ENCODE assay signal across 16 cellular contexts in the genomic region with DNA sequence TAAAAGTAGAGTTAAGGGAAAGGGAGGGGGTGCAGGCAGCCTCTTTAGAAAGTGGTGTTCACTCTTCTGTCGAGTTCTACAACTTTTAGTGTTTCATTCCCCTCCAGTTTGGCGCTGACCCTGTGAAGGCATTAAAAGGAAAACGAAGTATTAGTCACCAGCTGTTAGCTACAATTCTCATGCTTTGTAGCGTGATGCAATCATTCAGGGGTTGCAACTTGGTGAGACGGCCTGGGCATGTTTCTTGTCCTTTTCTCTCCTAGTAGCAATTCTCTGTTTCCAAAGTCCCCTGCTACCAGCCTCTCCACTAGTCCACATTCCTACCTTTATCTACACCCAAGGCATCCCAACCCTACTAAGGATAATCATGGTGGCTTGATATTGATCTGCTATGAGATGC. TPM values are rescaled to one million over a fixed set of nuclear protein-coding genes. Genes with fewer than 3 reads are reported as not detected.
DNase-seq lines count a peak whose midpoint lies in the region; ATAC-seq and TF ChIP-seq lines count a peak whose summit lies in the region.
"Had no signal": no experiment of that assay in that cellular context is flagged by ENCODE, and none has a peak within 500 bp of the region (broad histone marks: within the 10 kb centered on the region; RNA-seq: fewer than 3 reads in every experiment).

No MANE protein-coding gene starts in this region.

- H3K27me3 ChIP-seq in IMR-90 (ENCODE audit: control insufficient read depth, insufficient read depth, low read length) (no peaks in the 10 kb centered on the region), trophoblast cell (ENCODE audit: insufficient read depth, low read length) (no peaks in the 10 kb centered on the region)
- H3K27me3 ChIP-seq: upper lobe of left lung had no signal

- no peak overlapping the region; the same call in 1 of the 2 replicates for H3K18ac ChIP-seq in IMR-90 (ENCODE audit: low read depth, low read length)
- H3K18ac ChIP-seq in trophoblast cell (ENCODE audit: low read length): no peak overlapping the region

- no peak overlapping the region for H2AK9ac ChIP-seq in IMR-90 (replicated peaks; ENCODE audit: low read depth, low read length, poor library complexity)

- CTCF ChIA-PET in IMR-90 (lab: Yijun Ruan, JAX): interaction anchor here (0.8 to 2.0 kb wide), 2 partner anchors 224 to 254 kb away, joined by 3 to 6 read pairs; no protein-coding TSS in a partner anchor

- BruUV-seq in IMR-90 (replicated peaks; lab: Mats Ljungman, UMichigan): no TSS peak

- H2BK5ac ChIP-seq in IMR-90 (ENCODE audit: low read depth, low read length, poor library complexity, severe bottlenecking) (peak overlapping the region; percentile 78), trophoblast cell (ENCODE audit: low read depth, low read length, poor library complexity) (no peak overlapping the region)

- H3K4me2 ChIP-seq in IMR-90 (ENCODE audit: low read depth, low read length): no peak overlapping the region
- H3K4me2 ChIP-seq in trophoblast cell (ENCODE audit: low read length): no peak overlapping the region
- H3K4me2 ChIP-seq: KMS-11 had no signal

- no peak overlapping the region for H3K4me3 Mint-ChIP-seq in chondrocyte (ENCODE audit: unreplicated experiment)
- H3K4me3 Mint-ChIP-seq: CD8-positive, alpha-beta memory T cell had no signal

- in situ Hi-C loops in IMR-90 (cut with MboI; ENCODE audit: low sequenced_read_pairs): no loop called here

- H2BK12ac ChIP-seq in trophoblast cell (ENCODE audit: low read length): no peak overlapping the region

- H2BK15ac ChIP-seq in IMR-90 (ENCODE audit: low read depth, low read length): no peak overlapping the region

- H4K5ac ChIP-seq in IMR-90 (ENCODE audit: low read depth, low read length): no peak overlapping the region

- H4K20me1 ChIP-seq in IMR-90 (ENCODE audit: insufficient read depth, low read length): peaks cover 10% of the 10 kb centered on the region

- H3K4me3 ChIP-seq in IMR-90 (ENCODE audit: insufficient read depth, low read depth, low read length) (no peak overlapping the region), trophoblast cell (ENCODE audit: low read depth, low read length) (no peak overlapping the region)
- H3K4me3 ChIP-seq: upper lobe of left lung had no signal

- TF ChIP-seq CTCF in IMR-90 (conservative IDR thresholded peaks at IDR 0.05; ENCODE audit: low read depth, low read length) (no peak), chondrocyte (IDR thresholded peaks at IDR 0.05) (no peak)

- H3K79me1 ChIP-seq in IMR-90 (ENCODE audit: low read depth in 1 of 2, low read length in 2 of 2): peaks cover 6 to 58% of the 10 kb centered on the region in 2 experiments
- no peaks in the 10 kb centered on the region for H3K79me1 ChIP-seq in trophoblast cell (ENCODE audit: low read length)

- peaks cover 62% of the 10 kb centered on the region for H3K36me3 Mint-ChIP-seq in chondrocyte (ENCODE audit: low read depth)

- H3K4me1 ChIP-seq in IMR-90 (ENCODE audit: control insufficient read depth, insufficient read depth, low read length) (peaks cover 14% of the 10 kb centered on the region), trophoblast cell (ENCODE audit: control insufficient read depth in 1 of 2, insufficient read depth in 2 of 2, low read length in 2 of 2) (peaks cover 0 to 5% of the 10 kb centered on the region in 2 experiments)

- H4K91ac ChIP-seq in IMR-90 (ENCODE audit: insufficient read depth, low read depth, low read length) (no peak overlapping the region), trophoblast cell (ENCODE audit: low read depth, low read length) (no peak overlapping the region)

- H3K36me3 ChIP-seq in IMR-90 (ENCODE audit: control insufficient read depth, insufficient read depth, low read length) (peaks cover 59% of the 10 kb centered on the region), trophoblast cell (ENCODE audit: control insufficient read depth in 1 of 2, insufficient read depth in 2 of 2, low read length in 2 of 2) (peaks cover 49 to 72% of the 10 kb centered on the region in 2 experiments)

- 93% methylated on average over 2 of the region's 5 CpGs; no CpG with 5 or more reads in 1 of the 2 experiments for WGBS in IMR-90 (ENCODE audit: extremely low coverage in 2 of 2, insufficient read length in 1 of 2), 2 experiments
- WGBS in trophoblast cell (ENCODE audit: extremely low coverage, insufficient coverage, insufficient read length): no CpG with 5 or more reads among the region's 5 CpGs

- no peak overlapping the region for H3K56ac ChIP-seq in IMR-90 (ENCODE audit: extremely low read depth, insufficient read depth, low read length)

- TF ChIP-seq POLR2A in IMR-90 (IDR thresholded peaks at IDR 0.05; ENCODE audit: low read depth, low read length): no peak

- no peak for TF ChIP-seq RAD21 in IMR-90 (IDR thresholded peaks at IDR 0.05; ENCODE audit: low read length)

- H3K9ac ChIP-seq in IMR-90 (ENCODE audit: low read depth, low read length) (no peak overlapping the region), trophoblast cell (ENCODE audit: low read length) (no peak overlapping the region)
- H3K9ac ChIP-seq: KMS-11 had no signal

- peak overlapping the region; percentile 67 for H3K14ac ChIP-seq in IMR-90 (replicated peaks; ENCODE audit: low read depth, low read length)
- no peak overlapping the region for H3K14ac ChIP-seq in trophoblast cell (ENCODE audit: low read length)

- H3K9me3 Mint-ChIP-seq in chondrocyte (ENCODE audit: low read depth): peaks cover 7% of the 10 kb centered on the region
- H3K9me3 Mint-ChIP-seq: CD8-positive, alpha-beta memory T cell had no signal

- H3K4ac ChIP-seq in IMR-90 (ENCODE audit: low read depth, low read length): peak overlapping the region; percentile 21; the same call in 1 of the 2 replicates
- no peak overlapping the region for H3K4ac ChIP-seq in trophoblast cell (ENCODE audit: low read depth, low read length)

- ATAC-seq in IMR-90 (ENCODE audit: low read depth): no peak
- no peak for ATAC-seq in GM18498 (IDR thresholded peaks at IDR 0.05; ENCODE audit: unreplicated experiment)

- H2AK5ac ChIP-seq in IMR-90 (ENCODE audit: low read depth, low read length) (peak overlapping the region; percentile 25; the same call in 1 of the 2 replicates), trophoblast cell (ENCODE audit: low read length) (no peak overlapping the region)

- H3K9me1 ChIP-seq in IMR-90 (ENCODE audit: insufficient read depth, low read length): peaks cover 34% of the 10 kb centered on the region

- dilution Hi-C loops in IMR-90 (cut with HindIII; ENCODE audit: low sequenced_read_pairs, unreplicated experiment): no loop called here

- POLR2A ChIA-PET in IMR-90 (lab: Charles Lee; ENCODE audit: unreplicated experiment): no interaction called here

- no peak overlapping the region for H2BK20ac ChIP-seq in IMR-90 (ENCODE audit: low read depth, low read length)

- H3K27ac ChIP-seq in IMR-90 (ENCODE audit: insufficient read depth, low read length) (no peak overlapping the region), trophoblast cell (ENCODE audit: low read depth, low read length) (no peak overlapping the region)
- H3K27ac ChIP-seq: KMS-11, upper lobe of left lung had no signal

- no peaks in the 10 kb centered on the region for H3K27me3 Mint-ChIP-seq in chondrocyte (ENCODE audit: low read depth)
- H3K27me3 Mint-ChIP-seq: CD8-positive, alpha-beta memory T cell had no signal

- peak; percentile 80 for DNase-seq in AG20443 (ENCODE audit: low spot score)
- peak; percentile 77 for DNase-seq in IMR-90
- no peak for DNase-seq in chondrocyte (ENCODE audit: low spot score)
- peak; percentile 76 to 89 for DNase-seq in trophoblast cell
- no peak for DNase-seq in DMS 273 (lab: John Stamatoyannopoulos, UW; ENCODE audit: unreplicated experiment)
- no peak for DNase-seq in occipital lobe (lab: John Stamatoyannopoulos, UW)
- DNase-seq in NCI-H2107 (lab: John Stamatoyannopoulos, UW): no peak
- DNase-seq: activated CD4-positive, alpha-beta T cell treated with anti-CD3 and anti-CD28 coated beads for 1 hour; activated naive CD4-positive, alpha-beta T cell treated with Interleukin-2 at 50 U/mL for 16 hours; CD8-positive, alpha-beta memory T cell; islet precursor cell; NCI-H446 treated with DMSO at 0.1 percent for 48 hours; stimulated activated CD4-positive, alpha-beta T cell treated with anti-CD3 and anti-CD28 coated beads, Interleukin-4, amount 100 ng/mL, for 1 hour had no signal

- peaks cover 88% of the 10 kb centered on the region for H3K4me1 Mint-ChIP-seq in chondrocyte (ENCODE audit: low read depth)
- H3K4me1 Mint-ChIP-seq: CD8-positive, alpha-beta memory T cell had no signal

- no peaks in the 10 kb centered on the region for H3K79me2 ChIP-seq in trophoblast cell (ENCODE audit: control insufficient read depth, insufficient read depth, low read length, poor library complexity)

- H3K23ac ChIP-seq in IMR-90 (ENCODE audit: low read depth, low read length) (no peak overlapping the region), trophoblast cell (ENCODE audit: low read length) (no peak overlapping the region)

- H2BK120ac ChIP-seq in IMR-90 (ENCODE audit: low read depth, low read length): peak overlapping the region; percentile 55; the same call in 1 of the 2 replicates
- H2BK120ac ChIP-seq in trophoblast cell (ENCODE audit: insufficient read depth, low read length, poor library complexity): no peak overlapping the region

- H2AFZ ChIP-seq in IMR-90 (replicated peaks; ENCODE audit: low read length, poor library complexity) (no peak overlapping the region), trophoblast cell (ENCODE audit: insufficient read depth, low read length, poor library complexity) (no peak overlapping the region)

- no peak overlapping the region for H4K12ac ChIP-seq in trophoblast cell (ENCODE audit: low read depth, low read length)

- intact Hi-C loops in IMR-90 (cut with micrococcal nuclease): loop anchor here (5.0 kb wide), 2 partner anchors 33 to 273 kb away; a partner anchor contains a TSS

- H3K9me3 ChIP-seq in IMR-90 (ENCODE audit: control insufficient read depth, insufficient read depth, low read length) (peaks cover 5% of the 10 kb centered on the region), trophoblast cell (ENCODE audit: insufficient read depth, low read depth, low read length) (peaks cover 2% of the 10 kb centered on the region)

- H3K27ac Mint-ChIP-seq in chondrocyte (ENCODE audit: unreplicated experiment): peak overlapping the region; percentile 95

- 0 out of 4 replicates have a peak overlapping the region, but pooled peaks of 1 of the 2 experiments have one; percentile 49 for H4K8ac ChIP-seq in IMR-90 (ENCODE audit: low read depth in 2 of 2, low read length in 2 of 2)
- no peak overlapping the region for H4K8ac ChIP-seq in trophoblast cell (ENCODE audit: low read depth, low read length)

TF ChIP-seq in IMR-90, 13 proteins besides CTCF, POLR2A, EP300 and RAD21 (continues in another document):
- TF ChIP-seq CEBPB (IDR thresholded peaks at IDR 0.05; ENCODE audit: low read depth, low read length): peak; percentile 95

RNA-seq across cellular contexts. Expression of a gene that starts 33.7 kb away (rescaled TPM):
- total RNA-seq in IMR-90 (2012; rRNA removed) (15.3 and 15.8 TPM in 2 replicates), chondrocyte (15.3 to 52.4 TPM (median 17.0 TPM) in 3 replicates), occipital lobe (202 TPM)
- polyA plus RNA-seq in IMR-90 (2012; rRNA removed): 3.8 and 3.9 TPM in 2 replicates
- polyA plus RNA-seq in IMR-90 (2012; cell fraction: cytosol; rRNA removed): 1.8 and 2.6 TPM in 2 replicates
- 6.1 and 19.7 TPM in 2 replicates for polyA plus RNA-seq in IMR-90 (2012; cell fraction: nucleus; rRNA removed; ENCODE audit: low replicate concordance)
- polyA plus RNA-seq in trophoblast cell (2013): 0.99 and 1.2 TPM in 2 replicates
- polyA plus RNA-seq: CD8-positive, alpha-beta memory T cell had no signal

Comparison
In these comparisons a context has a peak if more than half of its experiments do, and no peak if none do; other contexts are left out.
1. DNase-seq: peak in AG20443 (single experiment), IMR-90 (single experiment) and trophoblast cell (2 of 2); none in chondrocyte (single experiment), DMS 273 (single experiment), occipital lobe (single experiment) and NCI-H2107 (single experiment).